ENCODE assay signal across 12 cellular contexts in the genomic region with DNA sequence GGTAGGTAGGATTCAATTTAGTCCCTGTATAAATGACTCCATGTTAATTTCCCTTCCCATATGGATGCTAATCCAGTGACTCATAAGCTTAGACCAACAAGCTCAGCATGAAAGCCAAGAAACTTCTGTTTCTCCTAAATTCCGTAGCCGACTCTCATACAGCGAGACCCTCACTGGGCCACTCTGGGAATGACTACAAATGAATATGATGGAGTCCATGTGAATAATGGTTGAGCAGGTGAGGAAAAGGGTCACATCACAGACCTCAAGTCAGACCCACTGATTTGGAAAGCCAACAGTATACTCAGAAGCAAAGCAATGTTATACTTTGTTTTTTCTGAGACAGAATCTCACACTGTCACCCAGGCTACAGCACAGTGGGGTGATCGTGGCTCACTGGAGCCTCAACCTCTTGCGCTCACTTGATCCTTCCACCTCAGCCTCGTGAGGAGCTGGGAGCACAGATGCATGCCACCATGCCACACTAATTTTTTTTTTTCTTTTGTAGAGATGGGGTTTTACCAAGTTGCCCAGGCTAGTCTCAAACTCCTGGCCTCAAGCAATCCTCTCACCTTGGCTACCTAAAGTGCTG. TPM values are rescaled to one million over a fixed set of nuclear protein-coding genes. Genes with fewer than 3 reads are reported as not detected.
DNase-seq lines count a peak whose midpoint lies in the region; ATAC-seq and TF ChIP-seq lines count a peak whose summit lies in the region.
"Had no signal": no experiment of that assay in that cellular context is flagged by ENCODE, and none has a peak within 500 bp of the region (broad histone marks: within the 10 kb centered on the region; RNA-seq: fewer than 3 reads in every experiment).

No MANE protein-coding gene starts in this region.

- no peak for TF ChIP-seq CTCF in omental fat pad (IDR thresholded peaks at IDR 0.05)

- peak; percentile 87 for DNase-seq in EL
- DNase-seq in NCI-H524 (lab: John Stamatoyannopoulos, UW) = peak; percentile 43 to 75
- peak; percentile 55 for DNase-seq in dedifferentiated amniotic fluid mesenchymal stem cell (ENCODE audit: extremely low spot score)
- no peak for DNase-seq in omental fat pad (ENCODE audit: low spot score)
- DNase-seq in nucleus accumbens (lab: John Stamatoyannopoulos, UW) = no peak
- DNase-seq in COLO829 (ENCODE audit: low spot score) = no peak
- no peak for DNase-seq in SIG-M5 (lab: John Stamatoyannopoulos, UW)
- DNase-seq in activated CD4-positive, CD25-positive, alpha-beta regulatory T cell treated with anti-CD3 and anti-CD28 coated beads, Interleukin-2, amount 50 U/mL, for 72 hours = no peak
- DNase-seq: activated CD4-positive, alpha-beta T cell treated with anti-CD3 and anti-CD28 coated beads, Interleukin-2, amount 50 U/mL, for 48 hours; cortex of kidney; left colon; NCI-H1105 had no signal

- ATAC-seq in omental fat pad (ENCODE audit: low FRiP score) = peak; percentile 17
- ATAC-seq: left colon had no signal

RNA-seq across cellular contexts. Expression of a gene that starts 14.6 kb away (rescaled TPM):
- total RNA-seq in omental fat pad = 100 to 1,000 TPM; 138 to 269 (median 188) TPM

RNA-seq across cellular contexts. Expression of a gene that starts 39.7 kb away (rescaled TPM):
- total RNA-seq in omental fat pad = 10 to 100 TPM; 38.0 to 74.7 (median 53.6) TPM

Comparison
In these comparisons a context has a peak if more than half of its experiments do, and no peak if none do; other contexts are left out.
1. DNase-seq: peak in EL (single experiment), NCI-H524 (2 of 2) and dedifferentiated amniotic fluid mesenchymal stem cell (single experiment); none in omental fat pad (single experiment), nucleus accumbens (0 of 56), COLO829 (single experiment), SIG-M5 (single experiment) and activated CD4-positive, CD25-positive, alpha-beta regulatory T cell treated with anti-CD3 and anti-CD28 coated beads, Interleukin-2, amount 50 U/mL, for 72 hours (single experiment).